ENCODE assay signal across 8 cellular contexts in genomic region chr22:19717691-19718254, GRCh38. TPM values are rescaled to one million over a fixed set of nuclear protein-coding genes. Genes with fewer than 3 reads are reported as not detected.
DNase-seq lines count a peak whose midpoint lies in the region; ATAC-seq and TF ChIP-seq lines count a peak whose summit lies in the region.

No MANE protein-coding gene starts in this region.

- peaks cover 28% of the 10 kb centered on the region for H3K27me3 Mint-ChIP-seq in activated CD8-positive, alpha-beta T cell treated with anti-CD3 and anti-CD28 coated beads for 36 hours

- H3K4me1 ChIP-seq in lung (ENCODE audit: control insufficient read depth in 2 of 2, insufficient read depth in 2 of 2, low read length in 2 of 2) = peaks cover 0 to 17% of the 10 kb centered on the region in 2 donors

- H3K4me3 ChIP-seq in BJ (ENCODE audit: low read depth, low read length) (peak overlapping the region; percentile 84), lung (peak overlapping the region; percentile 42)

- H3K9me3 Mint-ChIP-seq in activated CD8-positive, alpha-beta T cell treated with anti-CD3 and anti-CD28 coated beads for 36 hours = no peaks in the 10 kb centered on the region

- TF ChIP-seq CTCF in BJ (IDR thresholded peaks at IDR 0.05; ENCODE audit: insufficient read depth, low read depth, low read length) (peak; percentile 68), lung (IDR thresholded peaks at IDR 0.05; ENCODE audit: control extremely low read depth, extremely low read depth) (peak; percentile 82)
- TF ChIP-seq CTCF in activated CD8-positive, alpha-beta T cell treated with anti-CD3 and anti-CD28 coated beads for 36 hours (IDR thresholded peaks at IDR 0.05) = peak; percentile 97

- WGBS in lung, 2 donors = 11 to 20% methylated on average over 46 to 61 of the region's 61 CpGs

- H3K9me3 ChIP-seq in lung (ENCODE audit: control insufficient read depth in 2 of 2, insufficient read depth in 1 of 2, low read length in 1 of 2) = no peaks in the 10 kb centered on the region

- CTCF ChIA-PET in BJ (lab: Yijun Ruan, JAX) = interaction anchor here (1.0 to 2.6 kb wide), 4 partner anchors 27 to 88 kb away, joined by 4 to 13 read pairs (median 8); no protein-coding TSS in a partner anchor
- CTCF ChIA-PET in activated CD8-positive, alpha-beta T cell treated with anti-CD3 and anti-CD28 coated beads for 36 hours (lab: Charles Lee) = interaction anchor here (1.5 to 3.1 kb wide), 3 partner anchors 13 to 38 kb away, joined by 4 to 20 read pairs (median 10); no protein-coding TSS in a partner anchor

- H3K27me3 ChIP-seq in BJ (ENCODE audit: control insufficient read depth, insufficient read depth, low read length) (peaks cover 3% of the 10 kb centered on the region; the same call in 1 of the 2 replicates), lung (ENCODE audit: control insufficient read depth, insufficient read depth) (no peaks in the 10 kb centered on the region)

- no peaks in the 10 kb centered on the region for H3K36me3 Mint-ChIP-seq in activated CD8-positive, alpha-beta T cell treated with anti-CD3 and anti-CD28 coated beads for 36 hours (ENCODE audit: low read depth)

- intact Hi-C loops in activated CD8-positive, alpha-beta T cell treated with anti-CD3 and anti-CD28 coated beads for 36 hours (cut with micrococcal nuclease) = no loop called here

- H3K27ac Mint-ChIP-seq in activated CD8-positive, alpha-beta T cell treated with anti-CD3 and anti-CD28 coated beads for 36 hours = no peak overlapping the region

- H3K4me3 Mint-ChIP-seq in activated CD8-positive, alpha-beta T cell treated with anti-CD3 and anti-CD28 coated beads for 36 hours = peak overlapping the region; percentile 69

- POLR2A ChIA-PET in BJ (lab: Charles Lee) = no interaction called here
- POLR2A ChIA-PET in activated CD8-positive, alpha-beta T cell treated with anti-CD3 and anti-CD28 coated beads for 36 hours (lab: Charles Lee) = no interaction called here

- peak overlapping the region in 1 of 2 donors; percentile 88 for H3K27ac ChIP-seq in lung (ENCODE audit: low read depth in 1 of 2, low read length in 1 of 2)

- H3K36me3 ChIP-seq in BJ (ENCODE audit: control insufficient read depth, insufficient read depth, low read length) = peaks cover 17% of the 10 kb centered on the region
- H3K36me3 ChIP-seq in lung (ENCODE audit: control insufficient read depth in 2 of 2, insufficient read depth in 2 of 2, low read length in 2 of 2) = no peaks in the 10 kb centered on the region

- peak; percentile 10 for DNase-seq in BJ (ENCODE audit: low read depth)
- DNase-seq in NCI-H226 = peak; percentile 23
- peak; percentile 79 for DNase-seq in activated CD8-positive, alpha-beta T cell treated with anti-CD3 and anti-CD28 coated beads for 36 hours
- DNase-seq in ecto neural progenitor cell (ENCODE audit: low spot score) = peak; percentile 84
- peak; percentile 74 for DNase-seq in lung (ENCODE audit: low spot score)
- DNase-seq in stimulated activated CD4-positive, alpha-beta T cell treated with anti-CD3 and anti-CD28 coated beads, TNF-alpha, amount 100 ng/mL, for 4 hours (ENCODE audit: low read depth in 3 of 3) = peak; percentile 69 to 70 (median 70)
- no peak for DNase-seq in NCI-H1694 (lab: John Stamatoyannopoulos, UW)

- peaks cover 6% of the 10 kb centered on the region for H3K4me1 Mint-ChIP-seq in activated CD8-positive, alpha-beta T cell treated with anti-CD3 and anti-CD28 coated beads for 36 hours (ENCODE audit: low read depth)

- ATAC-seq in GM21529 (IDR thresholded peaks at IDR 0.05; ENCODE audit: unreplicated experiment) (peak; percentile 57), lung (ENCODE audit: insufficient read depth, low FRiP score) (peak; percentile 89)
- ATAC-seq in activated CD8-positive, alpha-beta T cell treated with anti-CD3 and anti-CD28 coated beads for 36 hours = peak; percentile 93

RNA-seq across cellular contexts. Expression of gene SEPTIN5, which starts 3.5 kb away (rescaled TPM):
- polyA plus RNA-seq in BJ (2011; rRNA removed) = 21.0 and 38.8 TPM in 2 replicates
- polyA minus RNA-seq in BJ (2011; rRNA and poly(A)+ RNA removed) = 30.5 and 33.7 TPM in 2 replicates
- 1 to 10 TPM; 1.3 to 1.5 TPM for total RNA-seq in activated CD8-positive, alpha-beta T cell treated with anti-CD3 and anti-CD28 coated beads for 36 hours
- 10 to 100 TPM; 16.7 to 32.5 TPM for total RNA-seq in lung
- 10 to 100 TPM; 10.4 to 11.8 TPM for polyA plus RNA-seq in lung

RNA-seq across cellular contexts. Expression of gene GP1BB, which starts 5.6 kb away (rescaled TPM):
- polyA plus RNA-seq in BJ (2011; rRNA removed) = 1.3 and 4.2 TPM in 2 replicates
- 0.95 and 1.2 TPM in 2 replicates for polyA minus RNA-seq in BJ (2011; rRNA and poly(A)+ RNA removed)
- total RNA-seq in activated CD8-positive, alpha-beta T cell treated with anti-CD3 and anti-CD28 coated beads for 36 hours = not detected
- 1 to 10 TPM; 4.0 to 5.5 TPM for total RNA-seq in lung
- 1 to 10 TPM; 1.9 to 2.8 TPM for polyA plus RNA-seq in lung

RNA-seq across cellular contexts. Expression of gene TBX1, which starts 42.8 kb away (rescaled TPM):
- not detected in 2 replicates for polyA plus RNA-seq in BJ (2011; rRNA removed)
- not detected in 2 replicates for polyA minus RNA-seq in BJ (2011; rRNA and poly(A)+ RNA removed)
- not detected for total RNA-seq in activated CD8-positive, alpha-beta T cell treated with anti-CD3 and anti-CD28 coated beads for 36 hours
- 10 to 100 TPM in 1 of 2 donors, 1 to 10 TPM in 1; 3.4 to 19.3 TPM for total RNA-seq in lung
- polyA plus RNA-seq in lung = 1 to 10 TPM; 2.3 to 5.6 TPM

Comparison
In these comparisons a context has a peak if more than half of its experiments do, and no peak if none do; other contexts are left out.
1. RNA of gene SEPTIN5, which starts 3.5 kb away (total RNA-seq): 16.7 to 32.5 TPM in lung; 1.3 to 1.5 TPM in activated CD8-positive, alpha-beta T cell treated with anti-CD3 and anti-CD28 coated beads for 36 hours; every median in the first group is over 4 times any median in the second.
2. RNA of gene GP1BB, which starts 5.6 kb away (total RNA-seq): 4.0 to 5.5 TPM in lung; not detected in activated CD8-positive, alpha-beta T cell treated with anti-CD3 and anti-CD28 coated beads for 36 hours; every median in the first group is over 4 times any median in the second.
3. Peak in every context shown above with its lines, with median percentiles within 50 percentile points of each other: CTCF ChIP-seq and ATAC-seq.